In genomic region chr14:69027242-69027913, GRCh38 we compare ENCODE assay signal across 33 cellular contexts.
"Had no signal": no experiment of that assay in that cellular context is flagged by ENCODE, and none has a peak within 500 bp of the region (broad histone marks: within the 10 kb centered on the region; RNA-seq: fewer than 3 reads in every experiment).

No MANE protein-coding gene starts in this region.

- H3K9me3 ChIP-seq: ascending aorta had no signal

- H3K4me1 ChIP-seq: ascending aorta had no signal

- H3K36me3 ChIP-seq: ascending aorta, cardiac muscle cell, WERI-Rb-1 had no signal

- H3K4me2 ChIP-seq: KMS-11, PC-9 had no signal

- H3K27me3 Mint-ChIP-seq: activated naive CD4-positive, alpha-beta T cell treated with anti-CD3 and anti-CD28 coated beads, Interleukin-2, amount 50 U/mL, for 24 hours had no signal

- H3K27ac Mint-ChIP-seq: activated CD8-positive, alpha-beta T cell treated with anti-CD3 and anti-CD28 coated beads, Interleukin-2, amount 10 ng/mL, durations not matched to agents 7 days and 5 days; activated naive CD4-positive, alpha-beta T cell treated with anti-CD3 and anti-CD28 coated beads, Interleukin-2, amount 50 U/mL, for 24 hours; activated naive CD8-positive, alpha-beta T cell treated with anti-CD3 and anti-CD28 coated beads, Interleukin-2, amount 10 ng/mL, durations not matched to agents 7 days and 5 days had no signal

- DNase-seq: activated CD4-positive, alpha-beta T cell treated with anti-CD3 and anti-CD28 coated beads for 1 hour; activated CD4-positive, alpha-beta T cell treated with anti-CD3 and anti-CD28 coated beads for 48 hours; activated CD4-positive, alpha-beta T cell treated with anti-CD3 and anti-CD28 coated beads, Interleukin-2, amount 50 U/mL, for 48 hours; activated CD4-positive, CD25-positive, alpha-beta regulatory T cell; activated CD8-positive, alpha-beta memory T cell treated with anti-CD3 and anti-CD28 coated beads, Interleukin-2, amount 50 U/mL, for 4 hours; activated CD8-positive, alpha-beta T cell treated with anti-CD3 and anti-CD28 coated beads, Interleukin-2, amount 10 ng/mL, durations not matched to agents 7 days and 5 days; activated gamma-delta T cell; activated naive CD4-positive, alpha-beta T cell treated with Interleukin-2 at 50 U/mL for 16 hours; activated naive CD8-positive, alpha-beta T cell treated with anti-CD3 and anti-CD28 coated beads, Interleukin-2, amount 10 ng/mL, durations not matched to agents 7 days and 5 days; activated T-cell treated with anti-CD3 and anti-CD28 coated beads, Interleukin-2, amount 50 U/mL, for 48 hours; amygdala; MM.1S; MV-4-11; NCI-H1092; NCI-H1436 treated with DMSO at 0.1 percent for 48 hours; NCI-H1694 treated with DMSO at 0.1 percent for 48 hours; NCI-H2029; NCI-H2171; NCI-H510A; NCI-H526; NCI-H748 treated with DMSO at 0.1 percent for 48 hours; NK-92 treated with Interleukin-12 subunit alpha and Interleukin-12 subunit beta, amount 100 ng/mL, for 24 hours; PC-9; Right ventricle myocardium superior; T1000; WERI-Rb-1 had no signal

- H3K4me3 Mint-ChIP-seq: activated CD8-positive, alpha-beta T cell treated with anti-CD3 and anti-CD28 coated beads, Interleukin-2, amount 10 ng/mL, durations not matched to agents 7 days and 5 days; activated naive CD4-positive, alpha-beta T cell treated with anti-CD3 and anti-CD28 coated beads, Interleukin-2, amount 50 U/mL, for 24 hours; activated naive CD8-positive, alpha-beta T cell treated with anti-CD3 and anti-CD28 coated beads, Interleukin-2, amount 10 ng/mL, durations not matched to agents 7 days and 5 days; central memory CD8-positive, alpha-beta T cell had no signal

- H3K27ac ChIP-seq: ascending aorta, cardiac muscle cell, KMS-11, PC-9, RWPE1, WERI-Rb-1 had no signal

- H3K36me3 Mint-ChIP-seq: activated naive CD4-positive, alpha-beta T cell treated with anti-CD3 and anti-CD28 coated beads, Interleukin-2, amount 50 U/mL, for 24 hours; activated naive CD8-positive, alpha-beta T cell treated with anti-CD3 and anti-CD28 coated beads, Interleukin-2, amount 10 ng/mL, durations not matched to agents 7 days and 5 days had no signal

- H3K4me1 Mint-ChIP-seq: activated naive CD4-positive, alpha-beta T cell treated with anti-CD3 and anti-CD28 coated beads, Interleukin-2, amount 50 U/mL, for 24 hours; activated naive CD8-positive, alpha-beta T cell treated with anti-CD3 and anti-CD28 coated beads, Interleukin-2, amount 10 ng/mL, durations not matched to agents 7 days and 5 days; central memory CD8-positive, alpha-beta T cell had no signal

- H3K9ac ChIP-seq: KMS-11 had no signal

- H3K4me3 ChIP-seq: ascending aorta, cardiac muscle cell, PC-9 had no signal

- ATAC-seq: activated CD8-positive, alpha-beta T cell treated with anti-CD3 and anti-CD28 coated beads, Interleukin-2, amount 10 ng/mL, durations not matched to agents 7 days and 5 days had no signal

- H3K27me3 ChIP-seq: ascending aorta, cardiac muscle cell had no signal

- FAIRE-seq: RCC 7860 had no signal

- H2AFZ ChIP-seq: PC-9 had no signal

- H3K9me3 Mint-ChIP-seq: activated naive CD4-positive, alpha-beta T cell treated with anti-CD3 and anti-CD28 coated beads, Interleukin-2, amount 50 U/mL, for 24 hours; activated naive CD8-positive, alpha-beta T cell treated with anti-CD3 and anti-CD28 coated beads, Interleukin-2, amount 10 ng/mL, durations not matched to agents 7 days and 5 days; central memory CD8-positive, alpha-beta T cell had no signal
